ENCODE assay signal across 9 cellular contexts in genomic region chr4:183906736-183907651, GRCh38. TPM values are rescaled to one million over a fixed set of nuclear protein-coding genes. Genes with fewer than 3 reads are reported as not detected.
DNase-seq lines count a peak whose midpoint lies in the region; ATAC-seq, FAIRE-seq and TF ChIP-seq lines count a peak whose summit lies in the region.
"Had no signal": no experiment of that assay in that cellular context is flagged by ENCODE, and none has a peak within 500 bp of the region (broad histone marks: within the 10 kb centered on the region; RNA-seq: fewer than 3 reads in every experiment).

No MANE protein-coding gene starts in this region.

- peak overlapping the region; percentile 60; the same call in 1 of the 2 replicates for H3K18ac ChIP-seq in IMR-90 (ENCODE audit: low read depth, low read length)

- peak overlapping the region in 2 of 7 donors; percentile 11 to 13 for H3K4me3 Mint-ChIP-seq in CD8-positive, alpha-beta memory T cell

- H3K27ac ChIP-seq in IMR-90 (ENCODE audit: insufficient read depth, low read length) (peak overlapping the region; percentile 19), mammary epithelial cell (ENCODE audit: insufficient read depth, low read depth, low read length) (no peak overlapping the region), kidney (ENCODE audit: low read depth in 2 of 2, low read length in 2 of 2) (no peak overlapping the region), skin epidermis (peak overlapping the region in 4 of 21 experiments; percentile 0 to 57 (median 35))
- H3K27ac ChIP-seq in CD8-positive, alpha-beta memory T cell (ENCODE audit: low read depth, low read length): no peak overlapping the region

- no peak overlapping the region for H2BK20ac ChIP-seq in IMR-90 (ENCODE audit: low read depth, low read length)

- H3K36me3 Mint-ChIP-seq in CD8-positive, alpha-beta memory T cell: peaks cover 0 to 2% (median 0%) of the 10 kb centered on the region in 3 donors

- WGBS in IMR-90 (ENCODE audit: extremely low coverage in 2 of 2, insufficient read length in 1 of 2), 2 experiments: 9% methylated on average over 10 of the region's 54 CpGs; no CpG with 5 or more reads in 1 of the 2 experiments
- WGBS in mammary epithelial cell (ENCODE audit: low coverage, missing lambda C conversion rate): 29% methylated on average over 20 of the region's 54 CpGs

- no peak overlapping the region; the same call in 1 of the 2 replicates for H3K14ac ChIP-seq in IMR-90 (replicated peaks; ENCODE audit: low read depth, low read length)

- peaks cover 4 to 12% (median 5%) of the 10 kb centered on the region in 3 donors for H3K4me1 Mint-ChIP-seq in CD8-positive, alpha-beta memory T cell

- H2BK15ac ChIP-seq in IMR-90 (ENCODE audit: low read depth, low read length): no peak overlapping the region

- intact Hi-C loops in IMR-90 (cut with micrococcal nuclease) (loop anchor here (5.0 kb wide), 3 partner anchors 80 to 260 kb away; no protein-coding TSS in a partner anchor), mammary epithelial cell (cut with micrococcal nuclease) (no loop called here), kidney (cut with DNase I) (no loop called here)

- ATAC-seq in IMR-90 (ENCODE audit: low read depth) (peak; percentile 1; the same call in 1 of the 2 replicates), GM21526 (IDR thresholded peaks at IDR 0.05; ENCODE audit: low FRiP score, unreplicated experiment) (no peak), HG03108 (IDR thresholded peaks at IDR 0.05; ENCODE audit: unreplicated experiment) (no peak), HG02884 (IDR thresholded peaks at IDR 0.05; ENCODE audit: unreplicated experiment) (no peak)

- no peak for TF ChIP-seq RAD21 in IMR-90 (IDR thresholded peaks at IDR 0.05; ENCODE audit: low read length)

- peak overlapping the region in 1 of 8 donors; percentile 52 for H3K27ac Mint-ChIP-seq in CD8-positive, alpha-beta memory T cell

- H3K27me3 ChIP-seq in IMR-90 (ENCODE audit: control insufficient read depth, insufficient read depth, low read length) (peaks cover 16% of the 10 kb centered on the region), mammary epithelial cell (ENCODE audit: insufficient read depth, low read length) (peaks cover 21% of the 10 kb centered on the region)
- H3K27me3 ChIP-seq in CD8-positive, alpha-beta memory T cell (ENCODE audit: insufficient read depth, low read length, poor library complexity, severe bottlenecking): peaks cover 11% of the 10 kb centered on the region

- DNase-seq in IMR-90: no peak
- no peak for DNase-seq in mammary epithelial cell
- peak; percentile 76 for DNase-seq in kidney
- DNase-seq in CD8-positive, alpha-beta memory T cell: no peak
- DNase-seq: T-helper 9 cell had no signal

- no peaks in the 10 kb centered on the region for H3K9me1 ChIP-seq in IMR-90 (ENCODE audit: insufficient read depth, low read length)

- POLR2A ChIA-PET in IMR-90 (lab: Charles Lee; ENCODE audit: unreplicated experiment): interaction anchor here (0.6 kb wide), 1 partner anchor 15 kb away, joined by 4 read pairs; no protein-coding TSS in a partner anchor
- POLR2A ChIA-PET in CD8-positive, alpha-beta memory T cell (lab: Charles Lee): no interaction called here

- H3K79me1 ChIP-seq in IMR-90 (ENCODE audit: low read depth in 1 of 2, low read length in 2 of 2): no peaks in the 10 kb centered on the region

- H3K4me1 ChIP-seq in IMR-90 (ENCODE audit: control insufficient read depth, insufficient read depth, low read length): no peaks in the 10 kb centered on the region
- peaks cover 14% of the 10 kb centered on the region for H3K4me1 ChIP-seq in mammary epithelial cell (ENCODE audit: insufficient read depth, low read length)
- peaks cover 0 to 2% of the 10 kb centered on the region in 2 donors for H3K4me1 ChIP-seq in kidney (ENCODE audit: control insufficient read depth in 1 of 2, insufficient read depth in 1 of 2, low read depth in 1 of 2, low read length in 2 of 2)
- no peaks in the 10 kb centered on the region for H3K4me1 ChIP-seq in CD8-positive, alpha-beta memory T cell (ENCODE audit: insufficient read depth, low read length)

- CTCF ChIA-PET in IMR-90 (lab: Yijun Ruan, JAX): interaction anchor here (0.5 to 2.4 kb wide), 2 partner anchors 193 to 202 kb away, joined by 6 to 7 read pairs; no protein-coding TSS in a partner anchor
- CTCF ChIA-PET in mammary epithelial cell (lab: Charles Lee; ENCODE audit: low non-redundant PET): no interaction called here
- CTCF ChIA-PET in CD8-positive, alpha-beta memory T cell (lab: Charles Lee): no interaction called here

- peaks cover 2% of the 10 kb centered on the region; the same call in 1 of the 2 replicates for H3K36me3 ChIP-seq in IMR-90 (ENCODE audit: control insufficient read depth, insufficient read depth, low read length)
- H3K36me3 ChIP-seq in mammary epithelial cell (ENCODE audit: insufficient read depth, low read length): no peaks in the 10 kb centered on the region
- no peaks in the 10 kb centered on the region for H3K36me3 ChIP-seq in kidney (ENCODE audit: control insufficient read depth in 1 of 2, insufficient read depth in 2 of 2, low read length in 2 of 2)
- no peaks in the 10 kb centered on the region for H3K36me3 ChIP-seq in CD8-positive, alpha-beta memory T cell (ENCODE audit: insufficient read depth, low read length)

- H2BK5ac ChIP-seq in IMR-90 (ENCODE audit: low read depth, low read length, poor library complexity, severe bottlenecking): no peak overlapping the region

- H3K9ac ChIP-seq in IMR-90 (ENCODE audit: low read depth, low read length): peak overlapping the region; percentile 25; the same call in 1 of the 2 replicates
- no peak overlapping the region for H3K9ac ChIP-seq in mammary epithelial cell (ENCODE audit: insufficient read depth, low read length)
- no peak overlapping the region for H3K9ac ChIP-seq in kidney (ENCODE audit: low read length in 2 of 2)

- BruUV-seq in IMR-90 (replicated peaks; lab: Mats Ljungman, UMichigan): no TSS peak
- no TSS peak for BruUV-seq in mammary epithelial cell (replicated peaks; lab: Mats Ljungman, UMichigan)

- no peak for TF ChIP-seq CTCF in IMR-90 (conservative IDR thresholded peaks at IDR 0.05; ENCODE audit: low read depth, low read length)
- TF ChIP-seq CTCF in mammary epithelial cell (conservative IDR thresholded peaks at IDR 0.05 in 1 of 2, IDR thresholded peaks at IDR 0.05 in 1 of 2; ENCODE audit: extremely low read depth in 1 of 2, insufficient read depth in 1 of 2, low read depth in 1 of 2, low read length in 2 of 2): no peak
- no peak for TF ChIP-seq CTCF in kidney (IDR thresholded peaks at IDR 0.05; ENCODE audit: borderline replicate concordance, extremely low read depth, insufficient read depth)

- no peak overlapping the region for H2AK5ac ChIP-seq in IMR-90 (ENCODE audit: low read depth, low read length)

- no peak overlapping the region for H2BK120ac ChIP-seq in IMR-90 (ENCODE audit: low read depth, low read length)

- in situ Hi-C loops in IMR-90 (cut with MboI; ENCODE audit: low sequenced_read_pairs): no loop called here
- in situ Hi-C loops in mammary epithelial cell (cut with MboI; ENCODE audit: low sequenced_read_pairs in 2 of 2): no loop called here

- peak overlapping the region; percentile 48; the same call in 1 of the 2 replicates for H3K23ac ChIP-seq in IMR-90 (ENCODE audit: low read depth, low read length)

- FAIRE-seq in kidney (lab: Jason Lieb, UNC): no peak

- H2AFZ ChIP-seq in IMR-90 (replicated peaks; ENCODE audit: low read length, poor library complexity) (peak overlapping the region; percentile 79), mammary epithelial cell (ENCODE audit: low read depth, low read length) (no peak overlapping the region)

- no peak overlapping the region; the same call in 1 of the 2 replicates for H4K5ac ChIP-seq in IMR-90 (ENCODE audit: low read depth, low read length)

- dilution Hi-C loops in IMR-90 (cut with HindIII; ENCODE audit: low sequenced_read_pairs, unreplicated experiment) (no loop called here), mammary epithelial cell (cut with HindIII; ENCODE audit: low sequenced_read_pairs) (no loop called here)

- H3K4me3 ChIP-seq in IMR-90 (ENCODE audit: insufficient read depth, low read depth, low read length): peak overlapping the region; percentile 60
- H3K4me3 ChIP-seq in mammary epithelial cell (replicated peaks in 1 of 3; ENCODE audit: insufficient read depth in 1 of 3, low read depth in 2 of 3, low read length in 3 of 3): peak overlapping the region in 1 of 3 experiments; percentile 6
- peak overlapping the region; percentile 30 to 65 for H3K4me3 ChIP-seq in kidney (ENCODE audit: low read length in 2 of 2)
- peak overlapping the region; percentile 32 to 54 (median 42) for H3K4me3 ChIP-seq in skin epidermis
- no peak overlapping the region for H3K4me3 ChIP-seq in CD8-positive, alpha-beta memory T cell (ENCODE audit: low read length)

- H3K79me2 ChIP-seq in mammary epithelial cell (ENCODE audit: insufficient read depth, low read length): no peaks in the 10 kb centered on the region

- 0 out of 2 replicates have a peak overlapping the region, but pooled peaks have one; percentile 9 for H3K56ac ChIP-seq in IMR-90 (ENCODE audit: extremely low read depth, insufficient read depth, low read length)

- no peak overlapping the region for H2AK9ac ChIP-seq in IMR-90 (replicated peaks; ENCODE audit: low read depth, low read length, poor library complexity)

- H3K9me3 ChIP-seq in IMR-90 (ENCODE audit: control insufficient read depth, insufficient read depth, low read length) (no peaks in the 10 kb centered on the region), mammary epithelial cell (replicated peaks; ENCODE audit: insufficient read depth, low read length) (no peaks in the 10 kb centered on the region), kidney (ENCODE audit: control insufficient read depth in 1 of 2, low read length in 2 of 2) (no peaks in the 10 kb centered on the region)
- no peaks in the 10 kb centered on the region for H3K9me3 ChIP-seq in CD8-positive, alpha-beta memory T cell (ENCODE audit: low read length)

- no peak overlapping the region; the same call in 1 of the 2 replicates for H4K91ac ChIP-seq in IMR-90 (ENCODE audit: insufficient read depth, low read depth, low read length)

- 0 out of 2 replicates have a peak overlapping the region, but pooled peaks have one; percentile 16 for H3K4ac ChIP-seq in IMR-90 (ENCODE audit: low read depth, low read length)

- H3K4me2 ChIP-seq in IMR-90 (ENCODE audit: low read depth, low read length): peak overlapping the region; percentile 54
- peak overlapping the region; percentile 8 for H3K4me2 ChIP-seq in mammary epithelial cell (ENCODE audit: insufficient read depth, low read depth, low read length)

- H4K8ac ChIP-seq in IMR-90 (ENCODE audit: low read depth in 2 of 2, low read length in 2 of 2): no peak overlapping the region

- no peak for TF ChIP-seq POLR2A in IMR-90 (IDR thresholded peaks at IDR 0.05; ENCODE audit: low read depth, low read length)

- H3K27me3 Mint-ChIP-seq in CD8-positive, alpha-beta memory T cell: peaks cover 28 to 61% of the 10 kb centered on the region in 2 donors

- H4K20me1 ChIP-seq in IMR-90 (ENCODE audit: insufficient read depth, low read length) (no peaks in the 10 kb centered on the region), mammary epithelial cell (ENCODE audit: insufficient read depth, low read length) (no peaks in the 10 kb centered on the region)

- no peaks in the 10 kb centered on the region for H3K9me3 Mint-ChIP-seq in CD8-positive, alpha-beta memory T cell

RNA-seq across cellular contexts. Expression of gene STOX2, which starts 1.9 kb away (rescaled TPM):
- total RNA-seq in IMR-90 (2012; rRNA removed) (4.4 and 5.4 TPM in 2 replicates), mammary epithelial cell (10 to 100 TPM in 1 of 2 donors, 1 to 10 TPM in 1; 2.5 to 15.5 TPM), kidney (31.8 TPM)
- polyA plus RNA-seq in IMR-90 (2012; rRNA removed) (1.1 and 1.8 TPM in 2 replicates), mammary epithelial cell (1.8 TPM), kidney (ENCODE audit: insufficient read depth, low read depth, low replicate concordance) (0.69 TPM)
- 0.12 and 1.3 TPM in 2 replicates for polyA plus RNA-seq in IMR-90 (2012; cell fraction: cytosol; rRNA removed)
- 2.8 and 3.7 TPM in 2 replicates for polyA plus RNA-seq in IMR-90 (2012; cell fraction: nucleus; rRNA removed; ENCODE audit: low replicate concordance)
- polyA minus RNA-seq in mammary epithelial cell: not detected
- not detected for total RNA-seq in CD8-positive, alpha-beta memory T cell
- polyA plus RNA-seq in CD8-positive, alpha-beta memory T cell: not detected
